Comparison of ENCODE assay signal across 9 cellular contexts in the genomic region with DNA sequence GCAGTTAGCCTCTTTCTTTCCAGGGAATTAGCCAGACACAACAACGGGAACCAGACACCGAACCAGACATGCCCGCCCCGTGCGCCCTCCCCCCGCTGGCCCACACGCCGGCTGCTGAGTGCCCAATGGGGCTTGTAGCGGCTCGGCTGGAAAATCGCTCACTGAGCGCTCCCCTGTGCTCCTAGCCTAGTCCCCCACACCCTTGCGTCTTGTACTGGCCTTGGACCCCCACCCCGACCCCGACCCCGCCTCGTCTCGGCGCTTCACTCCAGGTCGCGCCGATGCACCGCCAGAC. TPM values are rescaled to one million over a fixed set of nuclear protein-coding genes. Genes with fewer than 3 reads are reported as not detected.
DNase-seq lines count a peak whose midpoint lies in the region; ATAC-seq and TF ChIP-seq lines count a peak whose summit lies in the region.
"Had no signal": no experiment of that assay in that cellular context is flagged by ENCODE, and none has a peak within 500 bp of the region (broad histone marks: within the 10 kb centered on the region; RNA-seq: fewer than 3 reads in every experiment).

No MANE protein-coding gene starts in this region.

- H3K4me1 ChIP-seq in PC-3 (ENCODE audit: insufficient read depth, low read length) (peaks cover 13% of the 10 kb centered on the region; the same call in 1 of the 2 replicates), gastrocnemius medialis (peaks cover 74 to 81% of the 10 kb centered on the region in 2 donors)

- no peaks in the 10 kb centered on the region for H3F3A ChIP-seq in PC-3 (ENCODE audit: low read length, unreplicated experiment)

- TF ChIP-seq CTCF in PC-3 (conservative IDR thresholded peaks at IDR 0.05; ENCODE audit: low read depth, low read length) (no peak), endothelial cell (IDR thresholded peaks at IDR 0.05; ENCODE audit: unreplicated experiment) (no peak), gastrocnemius medialis (IDR thresholded peaks at IDR 0.05 in 4 of 5, conservative IDR thresholded peaks at IDR 0.05 in 1 of 5) (no peak)

- H3K36me3 ChIP-seq in PC-3 (ENCODE audit: low read depth, low read length): no peaks in the 10 kb centered on the region
- H3K36me3 ChIP-seq in gastrocnemius medialis: no peaks in the 10 kb centered on the region

- ATAC-seq in PC-3: peak; percentile 6
- no peak for ATAC-seq in gastrocnemius medialis
- no peak for ATAC-seq in GM19467 (IDR thresholded peaks at IDR 0.05; ENCODE audit: unreplicated experiment)
- no peak for ATAC-seq in HG02840 (IDR thresholded peaks at IDR 0.05; ENCODE audit: low FRiP score, unreplicated experiment)
- no peak for ATAC-seq in HG03095 (IDR thresholded peaks at IDR 0.05; ENCODE audit: unreplicated experiment)

- H3K9me3 Mint-ChIP-seq in endothelial cell (ENCODE audit: unreplicated experiment): no peaks in the 10 kb centered on the region

- TF ChIP-seq POLR2A in gastrocnemius medialis (IDR thresholded peaks at IDR 0.05): no peak

- POLR2A ChIA-PET in PC-3 (lab: Charles Lee; ENCODE audit: unreplicated experiment): no interaction called here

- H3K27me3 Mint-ChIP-seq in endothelial cell (ENCODE audit: unreplicated experiment): peaks cover 40% of the 10 kb centered on the region

- no peaks in the 10 kb centered on the region for H3K9me2 ChIP-seq in PC-3 (replicated peaks; ENCODE audit: low read length)

- H3K4me1 Mint-ChIP-seq in endothelial cell (ENCODE audit: unreplicated experiment): peaks cover 69% of the 10 kb centered on the region

- intact Hi-C loops in PC-3 (cut with micrococcal nuclease) (loop anchor here (1.0 to 2.0 kb wide), 2 partner anchors 25 to 110 kb away; no protein-coding TSS in a partner anchor), gastrocnemius medialis (cut with DNase I; ENCODE audit: low total_unique reads) (loop anchor here (10.0 kb wide), 1 partner anchor 103 kb away; the partner anchor contains the start of gene SP5)

- CTCF ChIA-PET in PC-3 (lab: Charles Lee): interaction anchor here (0.6 kb wide), 1 partner anchor 763 kb away, joined by 3 read pairs; no protein-coding TSS in a partner anchor

- BruUV-seq in PC-3 (replicated peaks; lab: Mats Ljungman, UMichigan): no TSS peak

- no peaks in the 10 kb centered on the region for H3K79me2 ChIP-seq in PC-3 (ENCODE audit: low read length)

- in situ Hi-C loops in gastrocnemius medialis (cut with MboI; ENCODE audit: low sequenced_read_pairs in 4 of 4): loop anchor here (5.0 to 25.0 kb wide), 7 partner anchors 326 to 583 kb away; no protein-coding TSS in a partner anchor

- H3K27me3 ChIP-seq in PC-3 (ENCODE audit: low read length): no peaks in the 10 kb centered on the region
- H3K27me3 ChIP-seq in gastrocnemius medialis: peaks cover 100% of the 10 kb centered on the region in 3 donors

- no peaks in the 10 kb centered on the region for H4K20me1 ChIP-seq in PC-3 (ENCODE audit: low read length)

- peak overlapping the region; percentile 98 for H3K4me2 ChIP-seq in PC-3 (ENCODE audit: low read length)

- DNase-seq in NCI-H1092 treated with DMSO at 0.1 percent for 48 hours (lab: John Stamatoyannopoulos, UW): peak; percentile 36
- no peak for DNase-seq in NCI-H1092 (lab: John Stamatoyannopoulos, UW)
- no peak for DNase-seq in PC-3
- no peak for DNase-seq in endothelial cell (ENCODE audit: low spot score)
- DNase-seq in gastrocnemius medialis: no peak
- DNase-seq: GOT3 had no signal

- H3K4me3 ChIP-seq in PC-3 (ENCODE audit: low read length): peak overlapping the region; percentile 97
- peak overlapping the region; percentile 42 to 62 (median 48) for H3K4me3 ChIP-seq in gastrocnemius medialis

- H3K9me3 ChIP-seq in PC-3 (ENCODE audit: low read length) (no peaks in the 10 kb centered on the region), gastrocnemius medialis (no peaks in the 10 kb centered on the region)

- peak overlapping the region; percentile 99 for H2AFZ ChIP-seq in PC-3 (ENCODE audit: low read length)

- H3K4me3 Mint-ChIP-seq in endothelial cell (ENCODE audit: unreplicated experiment): peak overlapping the region; percentile 97

- peaks cover 32% of the 10 kb centered on the region for H3K36me3 Mint-ChIP-seq in endothelial cell (ENCODE audit: low read depth, unreplicated experiment)

- H3K27ac ChIP-seq in PC-3 (ENCODE audit: low read length) (no peak overlapping the region), gastrocnemius medialis (no peak overlapping the region)

- H3K9ac ChIP-seq in PC-3 (ENCODE audit: low read length): peak overlapping the region; percentile 31; the same call in 1 of the 2 replicates

- H3K27ac Mint-ChIP-seq in endothelial cell (ENCODE audit: unreplicated experiment): peak overlapping the region; percentile 46

RNA-seq across cellular contexts. Expression of gene GAD1, which starts 1.3 kb away (rescaled TPM):
- 10.6 and 16.5 TPM in 2 replicates for total RNA-seq in PC-3 (2014; rRNA removed)
- total RNA-seq in endothelial cell (ENCODE audit: unreplicated experiment): 129 TPM
- total RNA-seq in gastrocnemius medialis: not detected

RNA-seq across cellular contexts. Expression of gene ERICH2, which starts 47.8 kb away (rescaled TPM):
- 1.4 and 1.9 TPM in 2 replicates for total RNA-seq in PC-3 (2014; rRNA removed)
- 1.6 TPM for total RNA-seq in endothelial cell (ENCODE audit: unreplicated experiment)
- not detected for total RNA-seq in gastrocnemius medialis
